In the genomic region with DNA sequence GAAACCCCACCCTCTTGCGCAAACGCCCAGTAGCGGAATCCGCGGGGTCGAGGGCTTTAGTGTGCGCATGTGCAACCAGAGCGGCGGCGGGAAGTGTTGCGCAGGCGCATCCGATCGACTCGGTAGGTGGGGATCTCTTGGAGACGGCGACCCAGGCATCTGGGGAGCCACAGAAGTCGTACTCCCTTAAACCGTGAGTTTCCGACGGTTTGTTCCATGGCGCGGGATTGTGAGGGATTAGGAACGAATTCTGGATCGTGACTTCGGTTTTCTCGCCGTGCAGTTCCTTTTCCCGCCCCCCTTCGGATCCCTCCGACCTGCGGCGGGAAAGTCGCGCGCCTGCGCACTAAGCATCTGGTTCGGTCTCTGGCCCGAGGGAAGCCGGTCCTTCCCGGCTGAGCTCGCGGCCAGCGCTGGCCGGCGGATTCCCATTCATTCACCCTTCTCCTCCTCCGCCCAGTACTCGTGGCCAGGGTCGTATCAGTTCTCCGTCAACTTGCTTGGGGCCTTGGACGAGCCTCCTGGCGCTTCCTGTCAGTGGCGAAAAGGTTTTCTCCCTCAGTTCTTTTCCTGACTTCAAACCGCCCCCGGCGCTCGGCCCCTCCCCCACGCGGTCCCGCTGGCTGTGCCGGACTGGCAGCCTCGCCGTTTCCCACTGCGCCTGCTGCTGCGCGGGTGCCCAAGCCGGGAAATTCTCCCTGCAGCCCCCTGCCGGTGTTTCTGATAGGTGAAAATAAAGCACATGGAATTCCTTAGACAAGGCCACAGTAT, we compare ENCODE assay signal across 8 cellular contexts. TPM values are rescaled to one million over a fixed set of nuclear protein-coding genes. Genes with fewer than 3 reads are reported as not detected.
DNase-seq lines count a peak whose midpoint lies in the region; ATAC-seq and TF ChIP-seq lines count a peak whose summit lies in the region.

A gene (plus strand): TSS at position 96 of the 771 bp plus-strand sequence. CDS start 866 bp downstream, outside the sequence.

- peak; percentile 18 for TF ChIP-seq CTCF in GM20000 (IDR thresholded peaks at IDR 0.05; ENCODE audit: extremely low read depth, missing control alignments)

- ATAC-seq in activated CD8-positive, alpha-beta memory T cell treated with anti-CD3 and anti-CD28 coated beads, Interleukin-2, amount 10 ng/mL, durations not matched to agents 7 days and 5 days = peak; percentile 92

- H3K9me3 ChIP-seq in mesodermal cell (ENCODE audit: control insufficient read depth, low read length) = no peaks in the 10 kb centered on the region

- peaks cover 26% of the 10 kb centered on the region for H3K4me1 Mint-ChIP-seq in activated CD8-positive, alpha-beta memory T cell treated with anti-CD3 and anti-CD28 coated beads, Interleukin-2, amount 10 ng/mL, durations not matched to agents 7 days and 5 days

- H3K36me3 Mint-ChIP-seq in activated CD8-positive, alpha-beta memory T cell treated with anti-CD3 and anti-CD28 coated beads, Interleukin-2, amount 10 ng/mL, durations not matched to agents 7 days and 5 days = peaks cover 19% of the 10 kb centered on the region

- H3K9me3 Mint-ChIP-seq in activated CD8-positive, alpha-beta memory T cell treated with anti-CD3 and anti-CD28 coated beads, Interleukin-2, amount 10 ng/mL, durations not matched to agents 7 days and 5 days (ENCODE audit: low read depth) = no peaks in the 10 kb centered on the region

- no peaks in the 10 kb centered on the region for H3K27me3 Mint-ChIP-seq in activated CD8-positive, alpha-beta memory T cell treated with anti-CD3 and anti-CD28 coated beads, Interleukin-2, amount 10 ng/mL, durations not matched to agents 7 days and 5 days

- no peaks in the 10 kb centered on the region for H3K36me3 ChIP-seq in mesodermal cell (ENCODE audit: control insufficient read depth, insufficient read depth, low read length)

- no peak within 1 kb of the TSS for H3K27ac Mint-ChIP-seq in activated CD8-positive, alpha-beta memory T cell treated with anti-CD3 and anti-CD28 coated beads, Interleukin-2, amount 10 ng/mL, durations not matched to agents 7 days and 5 days

- H3K4me1 ChIP-seq in mesodermal cell (ENCODE audit: control insufficient read depth, insufficient read depth, low read length, poor library complexity, severe bottlenecking) = peaks cover 5% of the 10 kb centered on the region

- WGBS in mesodermal cell (ENCODE audit: insufficient coverage in 2 of 2), 2 experiments = 0% methylated on average over 54 to 57 of the region's 68 CpGs

- peak within 1 kb of the TSS; percentile 57 for H3K4me3 ChIP-seq in mesodermal cell (ENCODE audit: extremely low read depth, insufficient read depth, low read length, poor library complexity, severe bottlenecking)

- in situ Hi-C loops in Caki2 (cut with HindIII; ENCODE audit: low pct_unique_long_range_greater_than_20kb, low sequenced_read_pairs) (no loop called here), endometrial microvascular endothelial cells (cut with HindIII; ENCODE audit: inconsistent ontology term, low pct_unique_long_range_greater_than_20kb, low sequenced_read_pairs) (no loop called here)

- CTCF ChIA-PET in activated CD8-positive, alpha-beta memory T cell treated with anti-CD3 and anti-CD28 coated beads, Interleukin-2, amount 10 ng/mL, durations not matched to agents 7 days and 5 days (lab: Charles Lee) = interaction anchor here (1.0 to 3.1 kb wide), 10 partner anchors 11 to 440 kb away, joined by 3 to 14 read pairs (median 4); no protein-coding TSS in a partner anchor

- DNase-seq in Caki2 (ENCODE audit: low read depth) (peak; percentile 91), GM20000 (ENCODE audit: low spot score) (peak; percentile 90), HS-5 (ENCODE audit: low read depth) (peak; percentile 87), NOMO-1 (lab: John Stamatoyannopoulos, UW; ENCODE audit: unreplicated experiment in 2 of 2) (peak; percentile 87 to 88)
- peak; percentile 93 for DNase-seq in activated CD8-positive, alpha-beta memory T cell treated with anti-CD3 and anti-CD28 coated beads, Interleukin-2, amount 10 ng/mL, durations not matched to agents 7 days and 5 days
- DNase-seq in stimulated activated CD8-positive, alpha-beta memory T cell treated with anti-CD3 and anti-CD28 coated beads, Interleukin-15, amount 100 ng/mL, for 24 hours (ENCODE audit: low read depth) = peak; percentile 66

- H3K4me3 Mint-ChIP-seq in activated CD8-positive, alpha-beta memory T cell treated with anti-CD3 and anti-CD28 coated beads, Interleukin-2, amount 10 ng/mL, durations not matched to agents 7 days and 5 days = no peak within 1 kb of the TSS

- peak within 1 kb of the TSS; percentile 97 for H3K27ac ChIP-seq in mesodermal cell (ENCODE audit: low read depth, low read length, severe bottlenecking)

RNA-seq across cellular contexts. Expression of the gene that starts here (rescaled TPM):
- total RNA-seq in Caki2 (2014; rRNA removed; shearing (Covaris generic); ENCODE audit: low replicate concordance) = 3.5 and 8.4 TPM in 2 replicates
- 10 to 100 TPM; 39.5 to 39.7 TPM for total RNA-seq in activated CD8-positive, alpha-beta memory T cell treated with anti-CD3 and anti-CD28 coated beads, Interleukin-2, amount 10 ng/mL, durations not matched to agents 7 days and 5 days
- 10.4 TPM for total RNA-seq in endometrial microvascular endothelial cells (ENCODE audit: inconsistent ontology term)
- 13.3 TPM for polyA plus RNA-seq in mesodermal cell (2013, experiment 1 of 2)
- 17.5 TPM for polyA plus RNA-seq in mesodermal cell (2013, experiment 2 of 2)

Comparison
In these comparisons a context has a peak if more than half of its experiments do, and no peak if none do; other contexts are left out.
1. Peak in every context shown above with its lines: DNase-seq, ATAC-seq, H3K4me3 ChIP-seq and H3K27ac ChIP-seq.